Comparison of ENCODE assay signal across 20 cellular contexts in the genomic region with DNA sequence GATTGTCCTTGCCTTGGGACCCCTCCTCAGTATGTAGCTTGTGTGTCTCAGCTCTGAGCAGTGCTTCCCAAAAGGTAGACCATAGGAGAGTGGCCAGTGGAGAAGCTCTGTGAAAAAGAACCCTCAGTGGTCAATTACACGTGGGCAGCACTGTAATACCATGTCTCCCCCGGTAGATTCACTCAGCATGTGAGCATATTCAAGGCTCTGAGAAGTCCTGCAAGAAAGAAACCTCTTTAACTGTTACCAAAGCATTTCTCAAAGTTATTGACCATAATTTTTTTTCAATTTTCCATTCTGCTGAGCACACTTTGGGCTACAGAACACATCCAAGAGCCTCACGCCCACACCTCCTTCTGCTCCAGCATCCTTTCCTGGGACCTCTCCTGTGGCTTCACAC.
DNase-seq lines count a peak whose midpoint lies in the region; ATAC-seq, FAIRE-seq and TF ChIP-seq lines count a peak whose summit lies in the region.
"Had no signal": no experiment of that assay in that cellular context is flagged by ENCODE, and none has a peak within 500 bp of the region (broad histone marks: within the 10 kb centered on the region; RNA-seq: fewer than 3 reads in every experiment).

No MANE protein-coding gene starts in this region.

- no peaks in the 10 kb centered on the region for H3K27me3 Mint-ChIP-seq in CD4-positive, CD25-positive, alpha-beta regulatory T cell
- no peaks in the 10 kb centered on the region for H3K27me3 Mint-ChIP-seq in stimulated activated memory B cell treated with anti-CD40 and anti-IgM and Interleukin-4, amounts not matched to agents 10 μg/mL and 1 μg/mL and 100 μg/mL, for 72 hours
- no peaks in the 10 kb centered on the region for H3K27me3 Mint-ChIP-seq in naive thymus-derived CD8-positive, alpha-beta T cell

- H3K36me3 Mint-ChIP-seq in CD4-positive, CD25-positive, alpha-beta regulatory T cell: peaks cover 16% of the 10 kb centered on the region
- H3K36me3 Mint-ChIP-seq in stimulated activated memory B cell treated with anti-CD40 and anti-IgM and Interleukin-4, amounts not matched to agents 10 μg/mL and 1 μg/mL and 100 μg/mL, for 72 hours: peaks cover 28% of the 10 kb centered on the region
- H3K36me3 Mint-ChIP-seq in naive thymus-derived CD8-positive, alpha-beta T cell: peaks cover 0 to 18% (median 7%) of the 10 kb centered on the region in 3 donors

- H3K79me1 ChIP-seq in mesenchymal stem cell (replicated peaks; ENCODE audit: low read length, poor library complexity, severe bottlenecking): no peaks in the 10 kb centered on the region

- no peak for TF ChIP-seq EP300 in K562 (IDR thresholded peaks at IDR 0.05; ENCODE audit: low read length)

- intact Hi-C loops in K562 (cut with micrococcal nuclease): no loop called here

- no peaks in the 10 kb centered on the region for H3K27me3 ChIP-seq in CD4-positive, CD25-positive, alpha-beta regulatory T cell (ENCODE audit: control insufficient read depth, insufficient read depth, low read length)
- peaks cover 0 to 16% of the 10 kb centered on the region in 2 experiments; a peak in 2 of 5 replicates for H3K27me3 ChIP-seq in K562 (ENCODE audit: control insufficient read depth in 2 of 2, insufficient read depth in 2 of 2, low read length in 2 of 2)
- no peaks in the 10 kb centered on the region for H3K27me3 ChIP-seq in mesenchymal stem cell (ENCODE audit: control insufficient read depth in 1 of 2, insufficient read depth in 1 of 2, low read length in 2 of 2)
- H3K27me3 ChIP-seq: BLaER1 had no signal

- no peaks in the 10 kb centered on the region for H3K79me2 ChIP-seq in K562 (ENCODE audit: control insufficient read depth, insufficient read depth, low read length)

- POLR2A ChIA-PET in K562 (lab: Yijun Ruan, JAX): interaction anchor here (0.6 kb wide), 2 partner anchors 57 to 1662 kb away, joined by 3 read pairs; no protein-coding TSS in a partner anchor
- POLR2A ChIA-PET in naive thymus-derived CD8-positive, alpha-beta T cell (lab: Charles Lee): no interaction called here

- H3K9ac ChIP-seq in K562 (ENCODE audit: insufficient read depth in 1 of 2, low read depth in 2 of 2, low read length in 2 of 2) (no peak overlapping the region), mesenchymal stem cell (ENCODE audit: low read length) (no peak overlapping the region)
- H3K9ac ChIP-seq: BLaER1, GM23248, KMS-11 had no signal

- no peak overlapping the region for H2AFZ ChIP-seq in K562 (ENCODE audit: low read depth, low read length)
- H2AFZ ChIP-seq in mesenchymal stem cell (ENCODE audit: low read depth, low read length): no peak overlapping the region
- H2AFZ ChIP-seq: GM23248 had no signal

- H3K36me3 ChIP-seq in CD4-positive, CD25-positive, alpha-beta regulatory T cell (ENCODE audit: control insufficient read depth, insufficient read depth, low read length): peaks cover 22% of the 10 kb centered on the region
- H3K36me3 ChIP-seq in K562 (ENCODE audit: control insufficient read depth, insufficient read depth, low read length) (no peaks in the 10 kb centered on the region), mesenchymal stem cell (ENCODE audit: control insufficient read depth in 1 of 2, insufficient read depth in 2 of 2, low read depth in 1 of 2, low read length in 2 of 2) (peaks cover 13 to 15% of the 10 kb centered on the region in 2 experiments)
- H3K36me3 ChIP-seq: BLaER1, HAP-1 had no signal

- no peaks in the 10 kb centered on the region for H3K9me3 ChIP-seq in CD4-positive, CD25-positive, alpha-beta regulatory T cell (ENCODE audit: control insufficient read depth in 2 of 2, low read length in 2 of 2)
- H3K9me3 ChIP-seq in K562 (replicated peaks; ENCODE audit: control insufficient read depth, insufficient read depth, low read depth, low read length) (no peaks in the 10 kb centered on the region), mesenchymal stem cell (ENCODE audit: control insufficient read depth, low read length) (no peaks in the 10 kb centered on the region)
- H3K9me3 ChIP-seq: BLaER1, HAP-1 had no signal

- peak overlapping the region in 1 of 2 experiments; percentile 19 for H3K4ac ChIP-seq in mesenchymal stem cell (ENCODE audit: low read depth in 1 of 2, low read length in 2 of 2)

- peaks cover 0 to 14% (median 11%) of the 10 kb centered on the region in 4 donors for H3K4me1 Mint-ChIP-seq in CD4-positive, CD25-positive, alpha-beta regulatory T cell
- H3K4me1 Mint-ChIP-seq in stimulated activated memory B cell treated with anti-CD40 and anti-IgM and Interleukin-4, amounts not matched to agents 10 μg/mL and 1 μg/mL and 100 μg/mL, for 72 hours: peaks cover 26% of the 10 kb centered on the region
- peaks cover 5 to 39% (median 10%) of the 10 kb centered on the region in 4 donors for H3K4me1 Mint-ChIP-seq in naive thymus-derived CD8-positive, alpha-beta T cell

- H2AK5ac ChIP-seq in mesenchymal stem cell (ENCODE audit: low read length, severe bottlenecking): no peak overlapping the region

- no peak overlapping the region for H3K4me2 ChIP-seq in K562 (ENCODE audit: insufficient read depth, low read length)
- no peak overlapping the region for H3K4me2 ChIP-seq in mesenchymal stem cell (ENCODE audit: low read length, poor library complexity, severe bottlenecking)
- H3K4me2 ChIP-seq: BLaER1, KMS-11 had no signal

- peak overlapping the region in 1 of 2 experiments; percentile 75 for H2BK12ac ChIP-seq in mesenchymal stem cell (ENCODE audit: low read length in 2 of 2)

- no peak for DNase-seq in CD4-positive, CD25-positive, alpha-beta regulatory T cell
- DNase-seq in K562 (ENCODE audit: extremely low read depth in 1 of 4, low spot score in 3 of 4): no peak
- DNase-seq in mesenchymal stem cell: no peak
- DNase-seq in naive thymus-derived CD8-positive, alpha-beta T cell: no peak
- no peak for DNase-seq in NCI-H1048 (lab: John Stamatoyannopoulos, UW)
- no peak for DNase-seq in globus pallidus (ENCODE audit: low spot score)
- DNase-seq: CD8-positive, alpha-beta T cell; GM23248; NCI-H1105 treated with DMSO at 0.1 percent for 48 hours; NCI-H2029 treated with DMSO at 0.1 percent for 48 hours; NCI-H226; NCI-H510A treated with DMSO at 0.1 percent for 48 hours; NCI-H748 treated with DMSO at 0.1 percent for 48 hours; NK-92 treated with Interleukin-12 subunit alpha and Interleukin-12 subunit beta, amount 100 ng/mL, for 24 hours had no signal

- no peaks in the 10 kb centered on the region for H4K20me1 ChIP-seq in K562 (replicated peaks; ENCODE audit: control insufficient read depth, insufficient read depth, low read length)
- H4K20me1 ChIP-seq: BLaER1 had no signal

- ATAC-seq in CD4-positive, CD25-positive, alpha-beta regulatory T cell (ENCODE audit: low read depth in 2 of 2): no peak
- no peak for ATAC-seq in K562
- ATAC-seq in stimulated activated memory B cell treated with anti-CD40 and anti-IgM and Interleukin-4, amounts not matched to agents 10 μg/mL and 1 μg/mL and 100 μg/mL, for 72 hours: no peak
- ATAC-seq in naive thymus-derived CD8-positive, alpha-beta T cell: no peak
- ATAC-seq: CD8-positive, alpha-beta T cell had no signal

- H4K91ac ChIP-seq in mesenchymal stem cell (ENCODE audit: low read length): peak overlapping the region; percentile 37

- no peaks in the 10 kb centered on the region for H3K9me1 ChIP-seq in K562 (ENCODE audit: control insufficient read depth, insufficient read depth, low read length)

- no peak overlapping the region for H4K8ac ChIP-seq in mesenchymal stem cell (ENCODE audit: low read length)

- CTCF ChIA-PET in K562 (lab: Yijun Ruan, JAX; ENCODE audit: low intra/inter-chr PET ratio): no interaction called here

- 0% methylated on average over 3 of the region's 3 CpGs for WGBS in K562 (ENCODE audit: insufficient coverage, low coverage, missing lambda C conversion rate)
- 93% methylated on average over 3 of the region's 3 CpGs for WGBS in mesenchymal stem cell

- peak overlapping the region; percentile 25 to 34 for H3K18ac ChIP-seq in mesenchymal stem cell (ENCODE audit: low read depth in 1 of 2, low read length in 2 of 2)

- no peak overlapping the region for H3K23ac ChIP-seq in mesenchymal stem cell (ENCODE audit: low read length in 2 of 2)

- no peak overlapping the region for H3K27ac ChIP-seq in CD4-positive, CD25-positive, alpha-beta regulatory T cell (ENCODE audit: insufficient read depth, low read length, poor library complexity, severe bottlenecking)
- no peak overlapping the region for H3K27ac ChIP-seq in K562 (ENCODE audit: extremely low read depth, low read depth, low read length)
- no peak overlapping the region for H3K27ac ChIP-seq in mesenchymal stem cell (ENCODE audit: low read length, poor library complexity, severe bottlenecking)
- H3K27ac ChIP-seq: BLaER1, GM23248, KMS-11, RWPE1 had no signal

- no peak overlapping the region for H3K14ac ChIP-seq in mesenchymal stem cell (ENCODE audit: low read length in 2 of 2)

- H3K4me3 Mint-ChIP-seq in CD4-positive, CD25-positive, alpha-beta regulatory T cell: no peak overlapping the region
- H3K4me3 Mint-ChIP-seq in stimulated activated memory B cell treated with anti-CD40 and anti-IgM and Interleukin-4, amounts not matched to agents 10 μg/mL and 1 μg/mL and 100 μg/mL, for 72 hours: no peak overlapping the region
- H3K4me3 Mint-ChIP-seq in naive thymus-derived CD8-positive, alpha-beta T cell: no peak overlapping the region
- H3K4me3 Mint-ChIP-seq: CD8-positive, alpha-beta T cell had no signal

- no peak overlapping the region for H2BK15ac ChIP-seq in mesenchymal stem cell (ENCODE audit: low read depth, poor library complexity, severe bottlenecking)

- peak overlapping the region in 2 of 3 donors; percentile 47 to 87 for H3K27ac Mint-ChIP-seq in CD4-positive, CD25-positive, alpha-beta regulatory T cell
- peak overlapping the region; percentile 20 for H3K27ac Mint-ChIP-seq in stimulated activated memory B cell treated with anti-CD40 and anti-IgM and Interleukin-4, amounts not matched to agents 10 μg/mL and 1 μg/mL and 100 μg/mL, for 72 hours
- H3K27ac Mint-ChIP-seq in naive thymus-derived CD8-positive, alpha-beta T cell: peak overlapping the region in 3 of 10 donors; percentile 6 to 56 (median 27)
- H3K27ac Mint-ChIP-seq: CD8-positive, alpha-beta T cell had no signal

- H3K4me3 ChIP-seq in CD4-positive, CD25-positive, alpha-beta regulatory T cell (ENCODE audit: low read depth, low read length): no peak overlapping the region
- no peak overlapping the region for H3K4me3 ChIP-seq in K562
- no peak overlapping the region for H3K4me3 ChIP-seq in mesenchymal stem cell (ENCODE audit: insufficient read depth in 1 of 2, low read depth in 1 of 2, low read length in 2 of 2)
- H3K4me3 ChIP-seq: BLaER1, GM23248, HAP-1 had no signal

- TF ChIP-seq POLR2A in K562 (conservative IDR thresholded peaks at IDR 0.05): no peak

- no peaks in the 10 kb centered on the region for H3K4me1 ChIP-seq in CD4-positive, CD25-positive, alpha-beta regulatory T cell (ENCODE audit: control insufficient read depth, insufficient read depth, low read length, poor library complexity, severe bottlenecking)
- no peaks in the 10 kb centered on the region; a peak in 3 of 5 replicates for H3K4me1 ChIP-seq in K562 (replicated peaks in 1 of 2; ENCODE audit: control insufficient read depth in 2 of 2, insufficient read depth in 2 of 2, low read length in 2 of 2)
- peaks cover 10% of the 10 kb centered on the region for H3K4me1 ChIP-seq in mesenchymal stem cell (ENCODE audit: control insufficient read depth, insufficient read depth, low read depth, low read length)
- H3K4me1 ChIP-seq: HAP-1 had no signal

- H2BK120ac ChIP-seq in mesenchymal stem cell (ENCODE audit: low read depth, low read length): peak overlapping the region; percentile 62

- H2BK5ac ChIP-seq in mesenchymal stem cell (ENCODE audit: low read depth, low read length, poor library complexity, severe bottlenecking): no peak overlapping the region

- no TSS peak for BruUV-seq in K562 (replicated peaks; lab: Mats Ljungman, UMichigan)

- TF ChIP-seq RAD21 in K562 (CRISPR knock-in tag; conservative IDR thresholded peaks at IDR 0.05 in 1 of 2, IDR thresholded peaks at IDR 0.05 in 1 of 2): no peak

- TF ChIP-seq CTCF in K562 (IDR thresholded peaks at IDR 0.05 in 2 of 3, conservative IDR thresholded peaks at IDR 0.05 in 1 of 3; ENCODE audit: insufficient read depth in 2 of 3, low read depth in 1 of 3, low read length in 3 of 3): no peak

- in situ Hi-C loops in K562 (cut with MboI): no loop called here

- no peak for FAIRE-seq in K562 (lab: Jason Lieb, UNC)
- FAIRE-seq: GM12891 had no signal

- H3K9me3 Mint-ChIP-seq in CD4-positive, CD25-positive, alpha-beta regulatory T cell: no peaks in the 10 kb centered on the region
- H3K9me3 Mint-ChIP-seq in stimulated activated memory B cell treated with anti-CD40 and anti-IgM and Interleukin-4, amounts not matched to agents 10 μg/mL and 1 μg/mL and 100 μg/mL, for 72 hours: no peaks in the 10 kb centered on the region
- H3K9me3 Mint-ChIP-seq in naive thymus-derived CD8-positive, alpha-beta T cell: no peaks in the 10 kb centered on the region
- H3K9me3 Mint-ChIP-seq: CD8-positive, alpha-beta T cell had no signal
